17 cellular contexts compared by ENCODE assay signal in genomic region chr6:3870528-3870925, GRCh38. TPM values are rescaled to one million over a fixed set of nuclear protein-coding genes. Genes with fewer than 3 reads are reported as not detected.
DNase-seq lines count a peak whose midpoint lies in the region; ATAC-seq and TF ChIP-seq lines count a peak whose summit lies in the region.
"Had no signal": no experiment of that assay in that cellular context is flagged by ENCODE, and none has a peak within 500 bp of the region (broad histone marks: within the 10 kb centered on the region; RNA-seq: fewer than 3 reads in every experiment).

No MANE protein-coding gene starts in this region.

- H3K27ac Mint-ChIP-seq in activated naive CD8-positive, alpha-beta T cell treated with anti-CD3 and anti-CD28 coated beads, Interleukin-2, amount 50 U/mL, for 24 hours = peak overlapping the region; percentile 3
- no peak overlapping the region for H3K27ac Mint-ChIP-seq in activated naive CD8-positive, alpha-beta T cell treated with anti-CD3 and anti-CD28 coated beads for 36 hours
- H3K27ac Mint-ChIP-seq in activated T-helper 1 cell treated with anti-CD3 and anti-CD28 coated beads, Interleukin-12 subunit alpha, Interleukin-12 subunit beta, Interleukin-2, Interleukin-4 antibody, amounts not matched to agents 30 ng/mL and 10 ng/mL and 1 ng/mL, durations not matched to agents 14 hours and 24 hours and 36 hours = no peak overlapping the region
- H3K27ac Mint-ChIP-seq: B cell; CD8-positive, alpha-beta T cell had no signal

- intact Hi-C loops in uterus (cut with DNase I; ENCODE audit: low total_unique reads) = no loop called here
- intact Hi-C loops in activated T-helper 1 cell treated with anti-CD3 and anti-CD28 coated beads, Interleukin-12 subunit alpha, Interleukin-12 subunit beta, Interleukin-2, Interleukin-4 antibody, amounts not matched to agents 30 ng/mL and 10 ng/mL and 1 ng/mL, durations not matched to agents 14 hours and 24 hours and 36 hours (cut with micrococcal nuclease) = no loop called here

- peaks cover 6% of the 10 kb centered on the region for H3K27me3 Mint-ChIP-seq in activated naive CD8-positive, alpha-beta T cell treated with anti-CD3 and anti-CD28 coated beads, Interleukin-2, amount 50 U/mL, for 24 hours
- peaks cover 16% of the 10 kb centered on the region for H3K27me3 Mint-ChIP-seq in activated naive CD8-positive, alpha-beta T cell treated with anti-CD3 and anti-CD28 coated beads for 36 hours
- H3K27me3 Mint-ChIP-seq in activated T-helper 1 cell treated with anti-CD3 and anti-CD28 coated beads, Interleukin-12 subunit alpha, Interleukin-12 subunit beta, Interleukin-2, Interleukin-4 antibody, amounts not matched to agents 30 ng/mL and 10 ng/mL and 1 ng/mL, durations not matched to agents 14 hours and 24 hours and 36 hours (ENCODE audit: insufficient read depth) = peaks cover 13% of the 10 kb centered on the region

- H3K36me3 Mint-ChIP-seq in activated naive CD8-positive, alpha-beta T cell treated with anti-CD3 and anti-CD28 coated beads, Interleukin-2, amount 50 U/mL, for 24 hours (ENCODE audit: low read depth) = no peaks in the 10 kb centered on the region
- no peaks in the 10 kb centered on the region for H3K36me3 Mint-ChIP-seq in activated naive CD8-positive, alpha-beta T cell treated with anti-CD3 and anti-CD28 coated beads for 36 hours
- H3K36me3 Mint-ChIP-seq in activated T-helper 1 cell treated with anti-CD3 and anti-CD28 coated beads, Interleukin-12 subunit alpha, Interleukin-12 subunit beta, Interleukin-2, Interleukin-4 antibody, amounts not matched to agents 30 ng/mL and 10 ng/mL and 1 ng/mL, durations not matched to agents 14 hours and 24 hours and 36 hours (ENCODE audit: low read depth) = no peaks in the 10 kb centered on the region
- H3K36me3 Mint-ChIP-seq: CD8-positive, alpha-beta T cell had no signal

- peak overlapping the region; percentile 11 for H3K4me2 ChIP-seq in hepatocyte

- peaks cover 24% of the 10 kb centered on the region for H3K4me1 Mint-ChIP-seq in activated naive CD8-positive, alpha-beta T cell treated with anti-CD3 and anti-CD28 coated beads, Interleukin-2, amount 50 U/mL, for 24 hours
- peaks cover 3% of the 10 kb centered on the region for H3K4me1 Mint-ChIP-seq in activated naive CD8-positive, alpha-beta T cell treated with anti-CD3 and anti-CD28 coated beads for 36 hours
- peaks cover 13% of the 10 kb centered on the region for H3K4me1 Mint-ChIP-seq in activated T-helper 1 cell treated with anti-CD3 and anti-CD28 coated beads, Interleukin-12 subunit alpha, Interleukin-12 subunit beta, Interleukin-2, Interleukin-4 antibody, amounts not matched to agents 30 ng/mL and 10 ng/mL and 1 ng/mL, durations not matched to agents 14 hours and 24 hours and 36 hours (ENCODE audit: low read depth)
- H3K4me1 Mint-ChIP-seq: B cell had no signal

- no peak for DNase-seq in activated naive CD8-positive, alpha-beta T cell treated with anti-CD3 and anti-CD28 coated beads, Interleukin-2, amount 50 U/mL, for 24 hours
- DNase-seq in activated naive CD8-positive, alpha-beta T cell treated with anti-CD3 and anti-CD28 coated beads for 36 hours = no peak
- peak; percentile 4 for DNase-seq in WERI-Rb-1
- no peak for DNase-seq in hepatocyte (ENCODE audit: low spot score)
- DNase-seq in suprapubic skin (ENCODE audit: low spot score in 2 of 2) = peak in 1 of 2 donors; percentile 57
- no peak for DNase-seq in uterus
- no peak for DNase-seq in NCI-H1092 treated with DMSO at 0.1 percent for 48 hours (lab: John Stamatoyannopoulos, UW)
- DNase-seq in activated T-helper 1 cell treated with anti-CD3 and anti-CD28 coated beads, Interleukin-12 subunit alpha, Interleukin-12 subunit beta, Interleukin-2, Interleukin-4 antibody, amounts not matched to agents 30 ng/mL and 10 ng/mL and 1 ng/mL, durations not matched to agents 14 hours and 24 hours and 36 hours (ENCODE audit: low spot score) = no peak
- DNase-seq: GOT3, NCI-H146, NCI-H2081 treated with DMSO at 0.1 percent for 48 hours, NCI-H226, NCI-H526 treated with DMSO at 0.1 percent for 48 hours, OCI-M1 had no signal

- H4K20me1 ChIP-seq in hepatocyte (ENCODE audit: insufficient read depth, poor library complexity, severe bottlenecking) = no peaks in the 10 kb centered on the region

- H3K36me3 ChIP-seq in WERI-Rb-1 = no peaks in the 10 kb centered on the region
- H3K36me3 ChIP-seq in hepatocyte (replicated peaks; ENCODE audit: insufficient read depth, low read depth) = no peaks in the 10 kb centered on the region
- H3K36me3 ChIP-seq in suprapubic skin = no peaks in the 10 kb centered on the region
- H3K36me3 ChIP-seq in uterus = no peaks in the 10 kb centered on the region

- no peak for TF ChIP-seq POLR2A in suprapubic skin (IDR thresholded peaks at IDR 0.05)
- TF ChIP-seq POLR2A in uterus (IDR thresholded peaks at IDR 0.05) = no peak

- H3K9me3 ChIP-seq in WERI-Rb-1 (ENCODE audit: severe bottlenecking) (no peaks in the 10 kb centered on the region), hepatocyte (ENCODE audit: low read depth) (no peaks in the 10 kb centered on the region), suprapubic skin (no peaks in the 10 kb centered on the region), uterus (no peaks in the 10 kb centered on the region)

- H3K79me2 ChIP-seq in hepatocyte = no peaks in the 10 kb centered on the region

- H3K4me1 ChIP-seq in hepatocyte (ENCODE audit: insufficient read depth) (peaks cover 24% of the 10 kb centered on the region), suprapubic skin (peaks cover 15% of the 10 kb centered on the region), uterus (no peaks in the 10 kb centered on the region)

- H3K27ac ChIP-seq in WERI-Rb-1 = no peak overlapping the region
- peak overlapping the region; percentile 92 for H3K27ac ChIP-seq in hepatocyte
- H3K27ac ChIP-seq in suprapubic skin = peak overlapping the region; percentile 21
- H3K27ac ChIP-seq in uterus = no peak overlapping the region
- H3K27ac ChIP-seq: RWPE1 had no signal

- no peak overlapping the region for H3K4me3 Mint-ChIP-seq in activated naive CD8-positive, alpha-beta T cell treated with anti-CD3 and anti-CD28 coated beads, Interleukin-2, amount 50 U/mL, for 24 hours
- no peak overlapping the region for H3K4me3 Mint-ChIP-seq in activated naive CD8-positive, alpha-beta T cell treated with anti-CD3 and anti-CD28 coated beads for 36 hours
- H3K4me3 Mint-ChIP-seq in activated T-helper 1 cell treated with anti-CD3 and anti-CD28 coated beads, Interleukin-12 subunit alpha, Interleukin-12 subunit beta, Interleukin-2, Interleukin-4 antibody, amounts not matched to agents 30 ng/mL and 10 ng/mL and 1 ng/mL, durations not matched to agents 14 hours and 24 hours and 36 hours = no peak overlapping the region
- H3K4me3 Mint-ChIP-seq: B cell; CD8-positive, alpha-beta T cell had no signal

- H3K27me3 ChIP-seq in WERI-Rb-1 (ENCODE audit: insufficient read depth, low read depth, severe bottlenecking) = no peaks in the 10 kb centered on the region
- no peaks in the 10 kb centered on the region for H3K27me3 ChIP-seq in hepatocyte
- no peaks in the 10 kb centered on the region for H3K27me3 ChIP-seq in suprapubic skin
- no peaks in the 10 kb centered on the region for H3K27me3 ChIP-seq in uterus

- 93% methylated on average over 5 of the region's 5 CpGs for WGBS in hepatocyte (ENCODE audit: low lambda C conversion rate, missing lambda C conversion rate)
- 80% methylated on average over 5 of the region's 5 CpGs for WGBS in suprapubic skin

- H3K9me3 Mint-ChIP-seq in activated naive CD8-positive, alpha-beta T cell treated with anti-CD3 and anti-CD28 coated beads, Interleukin-2, amount 50 U/mL, for 24 hours = no peaks in the 10 kb centered on the region
- no peaks in the 10 kb centered on the region for H3K9me3 Mint-ChIP-seq in activated naive CD8-positive, alpha-beta T cell treated with anti-CD3 and anti-CD28 coated beads for 36 hours
- H3K9me3 Mint-ChIP-seq in activated T-helper 1 cell treated with anti-CD3 and anti-CD28 coated beads, Interleukin-12 subunit alpha, Interleukin-12 subunit beta, Interleukin-2, Interleukin-4 antibody, amounts not matched to agents 30 ng/mL and 10 ng/mL and 1 ng/mL, durations not matched to agents 14 hours and 24 hours and 36 hours = peaks cover 3% of the 10 kb centered on the region
- H3K9me3 Mint-ChIP-seq: CD8-positive, alpha-beta T cell had no signal

- H3K4me3 ChIP-seq in WERI-Rb-1 (ENCODE audit: low read depth, low read length) (no peak overlapping the region), hepatocyte (no peak overlapping the region), suprapubic skin (no peak overlapping the region), uterus (no peak overlapping the region)

- no peak for ATAC-seq in activated naive CD8-positive, alpha-beta T cell treated with anti-CD3 and anti-CD28 coated beads, Interleukin-2, amount 50 U/mL, for 24 hours
- ATAC-seq: CD8-positive, alpha-beta T cell had no signal

- H3K9me2 ChIP-seq in hepatocyte (replicated peaks; ENCODE audit: insufficient read depth) = no peaks in the 10 kb centered on the region

- TF ChIP-seq CTCF in WERI-Rb-1 (IDR thresholded peaks at IDR 0.05; ENCODE audit: low read depth, low read length) (no peak), hepatocyte (IDR thresholded peaks at IDR 0.05; ENCODE audit: poor library complexity) (no peak), suprapubic skin (IDR thresholded peaks at IDR 0.05) (no peak), uterus (IDR thresholded peaks at IDR 0.05) (no peak)

- no peak for TF ChIP-seq EP300 in suprapubic skin (IDR thresholded peaks at IDR 0.05)

- no peak overlapping the region for H2AFZ ChIP-seq in hepatocyte

RNA-seq across cellular contexts. Expression of gene FAM50B, which starts 21.4 kb away (rescaled TPM):
- total RNA-seq in activated naive CD8-positive, alpha-beta T cell treated with anti-CD3 and anti-CD28 coated beads for 36 hours = 1 to 10 TPM; 8.7 TPM
- 0.84 and 1.6 TPM in 2 replicates for total RNA-seq in hepatocyte
- polyA plus RNA-seq in hepatocyte = 1.1 and 1.6 TPM in 2 replicates
- 10 to 100 TPM in 3 of 4 donors, 1 to 10 TPM in 1; 8.5 to 15.7 (median 11.6) TPM for total RNA-seq in suprapubic skin
- 10 to 100 TPM in 3 of 4 donors, 1 to 10 TPM in 1; 1.8 to 25.4 (median 12.2) TPM for total RNA-seq in uterus
- total RNA-seq in activated T-helper 1 cell treated with anti-CD3 and anti-CD28 coated beads, Interleukin-12 subunit alpha, Interleukin-12 subunit beta, Interleukin-2, Interleukin-4 antibody, amounts not matched to agents 30 ng/mL and 10 ng/mL and 1 ng/mL, durations not matched to agents 14 hours and 24 hours and 36 hours = 9.0 and 9.1 TPM in 2 replicates

Comparison
In these comparisons a context has a peak if more than half of its experiments do, and no peak if none do; other contexts are left out.
1. H3K27ac ChIP-seq: peak in hepatocyte (single experiment) and suprapubic skin (single experiment); none in WERI-Rb-1 (single experiment) and uterus (0 of 2).